ENCODE assay signal across 21 cellular contexts in genomic region chr5:31711363-31711762, GRCh38.
DNase-seq lines count a peak whose midpoint lies in the region; ATAC-seq, FAIRE-seq and TF ChIP-seq lines count a peak whose summit lies in the region.
"Had no signal": no experiment of that assay in that cellular context is flagged by ENCODE, and none has a peak within 500 bp of the region (broad histone marks: within the 10 kb centered on the region; RNA-seq: fewer than 3 reads in every experiment).

No MANE protein-coding gene starts in this region.

- WGBS in heart left ventricle, 4 donors = 41 to 59% (median 52%) methylated on average over 6 of the region's 6 CpGs

- POLR2A ChIA-PET in GM10248 (lab: Yijun Ruan, JAX) = no interaction called here

- no peak overlapping the region for H3K4me3 Mint-ChIP-seq in activated naive CD8-positive, alpha-beta T cell treated with anti-CD3 and anti-CD28 coated beads, Interleukin-2, amount 50 U/mL, for 24 hours
- H3K4me3 Mint-ChIP-seq in activated naive CD8-positive, alpha-beta T cell treated with anti-CD3 and anti-CD28 coated beads for 36 hours = no peak overlapping the region
- no peak overlapping the region for H3K4me3 Mint-ChIP-seq in stimulated activated effector memory CD8-positive, alpha-beta T cell treated with anti-CD3 and anti-CD28 coated beads, Interleukin-12 subunit alpha, Interleukin-12 subunit beta, amount 100 ng/mL, for 72 hours
- H3K4me3 Mint-ChIP-seq: CD14-positive monocyte; CD4-positive, alpha-beta memory T cell had no signal

- DNase-seq in activated naive CD8-positive, alpha-beta T cell treated with anti-CD3 and anti-CD28 coated beads, Interleukin-2, amount 50 U/mL, for 24 hours = no peak
- DNase-seq in activated naive CD8-positive, alpha-beta T cell treated with anti-CD3 and anti-CD28 coated beads for 36 hours = no peak
- DNase-seq in heart left ventricle = no peak
- DNase-seq in kidney = no peak
- no peak for DNase-seq in stimulated activated effector memory CD8-positive, alpha-beta T cell treated with anti-CD3 and anti-CD28 coated beads, Interleukin-12 subunit alpha, Interleukin-12 subunit beta, amount 100 ng/mL, for 72 hours (ENCODE audit: low spot score in 2 of 2)
- no peak for DNase-seq in GM10248 (ENCODE audit: extremely low spot score)
- DNase-seq in NCI-H2171 (lab: John Stamatoyannopoulos, UW) = no peak
- DNase-seq in A172 (ENCODE audit: low spot score) = no peak
- DNase-seq: CD4-positive, alpha-beta memory T cell; DMS79 treated with DMSO at 0.1 percent for 48 hours; GF-D8; GM23248; HCEC 1CT; IMR-90 had no signal

- no peak for FAIRE-seq in kidney (lab: Jason Lieb, UNC)
- FAIRE-seq: GM12878, GM19239, H54, HTR-8/SVneo had no signal

- H3K9me3 ChIP-seq in heart left ventricle = no peaks in the 10 kb centered on the region
- no peaks in the 10 kb centered on the region for H3K9me3 ChIP-seq in kidney (ENCODE audit: control insufficient read depth in 1 of 2, low read length in 2 of 2)
- H3K9me3 ChIP-seq: BLaER1 had no signal

- no peaks in the 10 kb centered on the region for H3K4me1 Mint-ChIP-seq in activated naive CD8-positive, alpha-beta T cell treated with anti-CD3 and anti-CD28 coated beads, Interleukin-2, amount 50 U/mL, for 24 hours
- no peaks in the 10 kb centered on the region for H3K4me1 Mint-ChIP-seq in activated naive CD8-positive, alpha-beta T cell treated with anti-CD3 and anti-CD28 coated beads for 36 hours
- H3K4me1 Mint-ChIP-seq in stimulated activated effector memory CD8-positive, alpha-beta T cell treated with anti-CD3 and anti-CD28 coated beads, Interleukin-12 subunit alpha, Interleukin-12 subunit beta, amount 100 ng/mL, for 72 hours = no peaks in the 10 kb centered on the region
- H3K4me1 Mint-ChIP-seq: CD14-positive monocyte; CD4-positive, alpha-beta memory T cell had no signal

- ATAC-seq in activated naive CD8-positive, alpha-beta T cell treated with anti-CD3 and anti-CD28 coated beads, Interleukin-2, amount 50 U/mL, for 24 hours = peak; percentile 20
- ATAC-seq in heart left ventricle = peak in 3 of 4 donors; percentile 36 to 56 (median 48)
- ATAC-seq in stimulated activated effector memory CD8-positive, alpha-beta T cell treated with anti-CD3 and anti-CD28 coated beads, Interleukin-12 subunit alpha, Interleukin-12 subunit beta, amount 100 ng/mL, for 72 hours = peak; percentile 34
- ATAC-seq: GM12878 had no signal

- no peak for TF ChIP-seq POLR2A in heart left ventricle (IDR thresholded peaks at IDR 0.05)

- TF ChIP-seq CTCF in heart left ventricle (IDR thresholded peaks at IDR 0.05) (no peak), kidney (IDR thresholded peaks at IDR 0.05; ENCODE audit: borderline replicate concordance, extremely low read depth, insufficient read depth) (no peak), GM10248 (IDR thresholded peaks at IDR 0.05; ENCODE audit: control extremely low read depth, extremely low read depth, low read depth, missing control alignments) (no peak)

- no peak overlapping the region for H3K4me3 ChIP-seq in heart left ventricle
- no peak overlapping the region for H3K4me3 ChIP-seq in kidney (ENCODE audit: low read length in 2 of 2)
- H3K4me3 ChIP-seq: BLaER1, GM12878, GM23248 had no signal

- intact Hi-C loops in heart left ventricle (cut with DNase I) = no loop called here
- intact Hi-C loops in kidney (cut with DNase I) = no loop called here

- no peak overlapping the region for H3K9ac ChIP-seq in kidney (ENCODE audit: low read length in 2 of 2)
- H3K9ac ChIP-seq: BLaER1, GM23248 had no signal

- no peak overlapping the region for H3K27ac Mint-ChIP-seq in activated naive CD8-positive, alpha-beta T cell treated with anti-CD3 and anti-CD28 coated beads, Interleukin-2, amount 50 U/mL, for 24 hours
- no peak overlapping the region for H3K27ac Mint-ChIP-seq in activated naive CD8-positive, alpha-beta T cell treated with anti-CD3 and anti-CD28 coated beads for 36 hours
- H3K27ac Mint-ChIP-seq in stimulated activated effector memory CD8-positive, alpha-beta T cell treated with anti-CD3 and anti-CD28 coated beads, Interleukin-12 subunit alpha, Interleukin-12 subunit beta, amount 100 ng/mL, for 72 hours = no peak overlapping the region
- H3K27ac Mint-ChIP-seq: CD14-positive monocyte had no signal

- H3K27me3 Mint-ChIP-seq in activated naive CD8-positive, alpha-beta T cell treated with anti-CD3 and anti-CD28 coated beads, Interleukin-2, amount 50 U/mL, for 24 hours = no peaks in the 10 kb centered on the region
- H3K27me3 Mint-ChIP-seq in activated naive CD8-positive, alpha-beta T cell treated with anti-CD3 and anti-CD28 coated beads for 36 hours = no peaks in the 10 kb centered on the region
- H3K27me3 Mint-ChIP-seq: CD4-positive, alpha-beta memory T cell had no signal

- H3K36me3 ChIP-seq in heart left ventricle = no peaks in the 10 kb centered on the region
- H3K36me3 ChIP-seq in kidney (ENCODE audit: control insufficient read depth in 1 of 2, insufficient read depth in 2 of 2, low read length in 2 of 2) = no peaks in the 10 kb centered on the region
- H3K36me3 ChIP-seq: BLaER1 had no signal

- H3K36me3 Mint-ChIP-seq in activated naive CD8-positive, alpha-beta T cell treated with anti-CD3 and anti-CD28 coated beads, Interleukin-2, amount 50 U/mL, for 24 hours (ENCODE audit: low read depth) = no peaks in the 10 kb centered on the region
- no peaks in the 10 kb centered on the region for H3K36me3 Mint-ChIP-seq in activated naive CD8-positive, alpha-beta T cell treated with anti-CD3 and anti-CD28 coated beads for 36 hours
- no peaks in the 10 kb centered on the region for H3K36me3 Mint-ChIP-seq in stimulated activated effector memory CD8-positive, alpha-beta T cell treated with anti-CD3 and anti-CD28 coated beads, Interleukin-12 subunit alpha, Interleukin-12 subunit beta, amount 100 ng/mL, for 72 hours
- H3K36me3 Mint-ChIP-seq: CD14-positive monocyte; CD4-positive, alpha-beta memory T cell had no signal

- no peaks in the 10 kb centered on the region for H3K9me3 Mint-ChIP-seq in activated naive CD8-positive, alpha-beta T cell treated with anti-CD3 and anti-CD28 coated beads, Interleukin-2, amount 50 U/mL, for 24 hours
- H3K9me3 Mint-ChIP-seq in activated naive CD8-positive, alpha-beta T cell treated with anti-CD3 and anti-CD28 coated beads for 36 hours = no peaks in the 10 kb centered on the region
- H3K9me3 Mint-ChIP-seq in stimulated activated effector memory CD8-positive, alpha-beta T cell treated with anti-CD3 and anti-CD28 coated beads, Interleukin-12 subunit alpha, Interleukin-12 subunit beta, amount 100 ng/mL, for 72 hours = no peaks in the 10 kb centered on the region
- H3K9me3 Mint-ChIP-seq: CD4-positive, alpha-beta memory T cell had no signal

- peaks cover 0 to 34% (median 17%) of the 10 kb centered on the region in 12 donors for H3K4me1 ChIP-seq in heart left ventricle
- H3K4me1 ChIP-seq in kidney (ENCODE audit: control insufficient read depth in 1 of 2, insufficient read depth in 1 of 2, low read depth in 1 of 2, low read length in 2 of 2) = peaks cover 11 to 13% of the 10 kb centered on the region in 2 donors
- H3K4me1 ChIP-seq: BLaER1 had no signal

- H3K27me3 ChIP-seq in heart left ventricle = no peaks in the 10 kb centered on the region
- H3K27me3 ChIP-seq: BLaER1 had no signal

- H3K27ac ChIP-seq in heart left ventricle (peak overlapping the region in 1 of 12 donors; percentile 13), kidney (ENCODE audit: low read depth in 2 of 2, low read length in 2 of 2) (peak overlapping the region; percentile 33 to 54)
- H3K27ac ChIP-seq: 22Rv1, BLaER1, GM23248 had no signal

- CTCF ChIA-PET in GM10248 (lab: Yijun Ruan, JAX) = no interaction called here
